ENCODE assay signal across 1 cellular context in the genomic region with DNA sequence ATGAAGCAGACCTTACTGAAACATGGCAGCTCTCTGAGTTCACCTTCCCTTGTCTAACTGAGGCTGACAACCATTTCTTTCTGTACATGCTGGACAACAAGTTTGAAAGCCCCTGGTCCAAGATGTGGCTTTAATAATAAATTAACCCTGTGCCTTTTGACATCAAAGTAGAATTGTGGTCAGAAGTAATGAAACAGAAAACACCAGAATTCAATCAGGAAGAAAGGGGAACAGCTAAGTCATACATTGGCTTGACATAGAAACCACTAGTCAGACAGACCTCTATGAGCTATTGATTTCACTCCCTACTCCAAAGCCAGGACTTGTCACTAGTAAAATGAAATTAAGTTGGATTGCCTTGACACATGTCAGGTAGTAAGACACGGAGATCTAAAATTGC.
TF ChIP-seq lines count a peak whose summit lies in the region.

No MANE protein-coding gene starts in this region.

TF ChIP-seq in GM12878, 131 proteins besides CTCF, POLR2A, EP300 and RAD21 (continued from another document):
- TF ChIP-seq MYC (IDR thresholded peaks at IDR 0.05; ENCODE audit: insufficient read depth, insufficient read length, insufficient replicate concordance, low read length, severe bottlenecking) = no peak
- TF ChIP-seq, protein P1, sequence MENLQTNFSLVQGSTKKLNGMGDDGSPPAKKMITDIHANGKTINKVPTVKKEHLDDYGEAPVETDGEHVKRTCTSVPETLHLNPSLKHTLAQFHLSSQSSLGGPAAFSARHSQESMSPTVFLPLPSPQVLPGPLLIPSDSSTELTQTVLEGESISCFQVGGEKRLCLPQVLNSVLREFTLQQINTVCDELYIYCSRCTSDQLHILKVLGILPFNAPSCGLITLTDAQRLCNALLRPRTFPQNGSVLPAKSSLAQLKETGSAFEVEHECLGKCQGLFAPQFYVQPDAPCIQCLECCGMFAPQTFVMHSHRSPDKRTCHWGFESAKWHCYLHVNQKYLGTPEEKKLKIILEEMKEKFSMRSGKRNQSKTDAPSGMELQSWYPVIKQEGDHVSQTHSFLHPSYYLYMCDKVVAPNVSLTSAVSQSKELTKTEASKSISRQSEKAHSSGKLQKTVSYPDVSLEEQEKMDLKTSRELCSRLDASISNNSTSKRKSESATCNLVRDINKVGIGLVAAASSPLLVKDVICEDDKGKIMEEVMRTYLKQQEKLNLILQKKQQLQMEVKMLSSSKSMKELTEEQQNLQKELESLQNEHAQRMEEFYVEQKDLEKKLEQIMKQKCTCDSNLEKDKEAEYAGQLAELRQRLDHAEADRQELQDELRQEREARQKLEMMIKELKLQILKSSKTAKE (IDR thresholded peaks at IDR 0.05; ENCODE audit: low read depth, poor library complexity, severe bottlenecking) = peak; percentile 65
- TF ChIP-seq IKZF2 (IDR thresholded peaks at IDR 0.05) = peak; percentile 58 to 62; a peak in 3 of 4 replicates
- no peak for TF ChIP-seq SIX5 (IDR thresholded peaks at IDR 0.05; ENCODE audit: low read depth, low read length, severe bottlenecking)
- TF ChIP-seq, protein P2, sequence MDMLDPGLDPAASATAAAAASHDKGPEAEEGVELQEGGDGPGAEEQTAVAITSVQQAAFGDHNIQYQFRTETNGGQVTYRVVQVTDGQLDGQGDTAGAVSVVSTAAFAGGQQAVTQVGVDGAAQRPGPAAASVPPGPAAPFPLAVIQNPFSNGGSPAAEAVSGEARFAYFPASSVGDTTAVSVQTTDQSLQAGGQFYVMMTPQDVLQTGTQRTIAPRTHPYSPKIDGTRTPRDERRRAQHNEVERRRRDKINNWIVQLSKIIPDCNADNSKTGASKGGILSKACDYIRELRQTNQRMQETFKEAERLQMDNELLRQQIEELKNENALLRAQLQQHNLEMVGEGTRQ (IDR thresholded peaks at IDR 0.05; ENCODE audit: borderline replicate concordance, low read depth, low read length) = no peak
